Comparison of ENCODE assay signal across 8 cellular contexts in the genomic region with DNA sequence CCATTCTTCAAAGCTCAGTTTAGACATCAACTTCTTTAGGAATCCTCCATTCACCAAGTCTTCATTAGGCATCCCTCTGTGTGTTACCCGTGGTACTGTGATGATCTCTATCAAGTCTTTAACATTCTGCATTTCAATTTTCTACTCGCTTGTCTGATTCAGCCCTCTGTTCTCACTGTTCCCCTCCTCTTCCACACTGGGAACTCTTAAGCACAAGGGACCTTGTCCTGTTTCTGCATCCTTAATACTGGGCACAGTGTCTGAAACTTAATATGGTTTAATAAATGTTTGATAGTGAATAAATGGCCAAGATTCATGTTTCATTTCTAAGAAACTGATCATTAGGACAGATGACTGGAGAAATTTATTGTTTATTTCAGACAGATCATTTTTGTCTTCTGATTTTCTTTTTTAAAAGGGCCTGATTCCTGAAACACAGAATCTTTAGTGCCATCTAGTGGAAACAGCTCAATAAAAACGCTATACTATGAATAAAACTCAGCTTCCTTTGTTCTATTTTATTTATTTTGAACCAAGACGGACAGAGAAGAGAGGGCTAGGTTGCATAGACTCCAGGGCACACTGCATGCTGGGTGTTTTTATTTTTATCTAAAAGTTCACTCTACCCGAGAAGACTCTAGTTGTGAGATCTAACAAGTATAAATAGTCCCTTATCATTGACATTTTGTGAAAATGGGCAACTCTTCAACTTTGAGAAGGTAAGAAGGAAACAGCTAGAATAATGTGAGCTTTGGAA. TPM values are rescaled to one million over a fixed set of nuclear protein-coding genes. Genes with fewer than 3 reads are reported as not detected.
DNase-seq lines count a peak whose midpoint lies in the region; ATAC-seq and TF ChIP-seq lines count a peak whose summit lies in the region.

No MANE protein-coding gene starts in this region.

- DNase-seq in COR-L47 (lab: John Stamatoyannopoulos, UW) (peak; percentile 34), HuH-7.5 (ENCODE audit: low spot score) (peak; percentile 6), RWPE2 (ENCODE audit: low spot score) (no peak), fibroblast of villous mesenchyme (ENCODE audit: low read depth) (peak; percentile 57), pons (ENCODE audit: low spot score) (peak; percentile 76)

- ATAC-seq in RWPE2 (ENCODE audit: low read depth) (peak; percentile 55; the same call in 2 of the 3 replicates), GM18909 (IDR thresholded peaks at IDR 0.05; ENCODE audit: poor library complexity, unreplicated experiment) (no peak), HG02642 (IDR thresholded peaks at IDR 0.05; ENCODE audit: poor library complexity, unreplicated experiment) (no peak), GM18517 (IDR thresholded peaks at IDR 0.05; ENCODE audit: unreplicated experiment) (no peak)

- no peak overlapping the region for H3K27ac ChIP-seq in RWPE2 (ENCODE audit: poor library complexity, severe bottlenecking)

- TF ChIP-seq CTCF in RWPE2 (IDR thresholded peaks at IDR 0.05; ENCODE audit: poor library complexity, severe bottlenecking) (peak; percentile 82), fibroblast of villous mesenchyme (IDR thresholded peaks at IDR 0.05; ENCODE audit: insufficient read depth, low read depth, low read length) (peak; percentile 49)

- H3K36me3 ChIP-seq in RWPE2 (ENCODE audit: low read depth), result no peaks in the 10 kb centered on the region

- H3K27me3 ChIP-seq in RWPE2 (ENCODE audit: insufficient read depth, poor library complexity, severe bottlenecking), result no peaks in the 10 kb centered on the region

- H3K4me1 ChIP-seq in RWPE2 (ENCODE audit: insufficient read depth, poor library complexity, severe bottlenecking), result no peaks in the 10 kb centered on the region

- H3K4me3 ChIP-seq in RWPE2 (ENCODE audit: severe bottlenecking) (no peak overlapping the region), fibroblast of villous mesenchyme (ENCODE audit: low read depth, low read length) (no peak overlapping the region)

- H3K9me3 ChIP-seq in RWPE2 (ENCODE audit: severe bottlenecking), result no peaks in the 10 kb centered on the region

RNA-seq across cellular contexts. Expression of gene TRIM45, which starts 7.0 kb away (rescaled TPM):
- 1.7 and 2.6 TPM in 2 replicates for total RNA-seq in fibroblast of villous mesenchyme
